In the genomic region with DNA sequence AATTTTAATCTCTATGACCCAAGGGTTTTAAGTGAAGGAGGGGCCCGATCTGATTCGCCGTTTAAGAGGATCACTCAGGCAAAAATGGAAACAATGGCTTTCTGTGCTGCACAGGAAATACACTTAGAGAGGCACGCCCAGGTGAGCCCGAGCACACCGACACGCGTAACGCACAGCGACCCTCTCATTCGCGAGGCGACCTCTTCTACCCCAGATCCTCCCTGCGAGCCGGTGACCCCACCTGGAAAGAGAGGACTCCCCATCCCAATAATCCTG, we compare ENCODE assay signal across 8 cellular contexts. TPM values are rescaled to one million over a fixed set of nuclear protein-coding genes. Genes with fewer than 3 reads are reported as not detected.
DNase-seq lines count a peak whose midpoint lies in the region; ATAC-seq and TF ChIP-seq lines count a peak whose summit lies in the region.

No MANE protein-coding gene starts in this region.

- no peak for TF ChIP-seq POLR2A in thyroid gland (IDR thresholded peaks at IDR 0.05)

- H3K36me3 ChIP-seq in thyroid gland: no peaks in the 10 kb centered on the region
- H3K36me3 ChIP-seq in BE2C: no peaks in the 10 kb centered on the region

- H3K4me1 ChIP-seq in thyroid gland (peaks cover 16 to 21% of the 10 kb centered on the region in 2 donors), BE2C (no peaks in the 10 kb centered on the region)

- H3K9me3 ChIP-seq in thyroid gland (no peaks in the 10 kb centered on the region), BE2C (no peaks in the 10 kb centered on the region)

- 2% methylated on average over 3 to 15 of the region's 15 CpGs for WGBS in thyroid gland, 2 donors

- H3K36me3 Mint-ChIP-seq in immature natural killer cell: no peaks in the 10 kb centered on the region

- H3K4me3 Mint-ChIP-seq in immature natural killer cell: peak overlapping the region; percentile 88 to 98 (median 92)

- DNase-seq in NCI-H345 (lab: John Stamatoyannopoulos, UW) (peak; percentile 50), NCI-H345 treated with DMSO at 0.1 percent for 48 hours (lab: John Stamatoyannopoulos, UW; ENCODE audit: unreplicated experiment) (no peak), immature natural killer cell (peak in 1 of 3 donors; percentile 45), thyroid gland (no peak), BE2C (no peak), GM20000 (ENCODE audit: low spot score) (no peak)

- peak; percentile 1 for ATAC-seq in HG03039 (IDR thresholded peaks at IDR 0.05; ENCODE audit: unreplicated experiment)

- no peaks in the 10 kb centered on the region for H3K27me3 ChIP-seq in thyroid gland
- H3K27me3 ChIP-seq in BE2C: no peaks in the 10 kb centered on the region

- H3K9me3 Mint-ChIP-seq in immature natural killer cell: no peaks in the 10 kb centered on the region

- H3K4me1 Mint-ChIP-seq in immature natural killer cell: peaks cover 33 to 41% of the 10 kb centered on the region in 2 donors

- peaks cover 3 to 18% (median 4%) of the 10 kb centered on the region in 3 donors for H3K27me3 Mint-ChIP-seq in immature natural killer cell (ENCODE audit: low read depth in 3 of 3)

- H3K27ac ChIP-seq in VCaP (peak overlapping the region; percentile 55), thyroid gland (peak overlapping the region; percentile 21 to 88 (median 81))

- no peak for TF ChIP-seq CTCF in VCaP (conservative IDR thresholded peaks at IDR 0.05)
- TF ChIP-seq CTCF in thyroid gland (IDR thresholded peaks at IDR 0.05): no peak
- no peak for TF ChIP-seq CTCF in BE2C (IDR thresholded peaks at IDR 0.05; ENCODE audit: low read depth, low read length)
- no peak for TF ChIP-seq CTCF in GM20000 (IDR thresholded peaks at IDR 0.05; ENCODE audit: extremely low read depth, missing control alignments)

- intact Hi-C loops in thyroid gland (cut with DNase I): no loop called here

- H3K4me3 ChIP-seq in thyroid gland (replicated peaks in 1 of 3): peak overlapping the region in 2 of 3 donors; percentile 32 to 39
- no peak overlapping the region for H3K4me3 ChIP-seq in BE2C (ENCODE audit: low read depth, low read length)

- H3K27ac Mint-ChIP-seq in immature natural killer cell: peak overlapping the region; percentile 90 to 99 (median 98)

RNA-seq across cellular contexts. Expression of gene SH2D3A, which starts 0.2 kb away (rescaled TPM):
- 10 to 100 TPM in 1 of 3 donors, 1 to 10 TPM in 2; 7.4 to 13.6 (median 7.7) TPM for polyA plus RNA-seq in immature natural killer cell
- 10 to 100 TPM; 14.1 to 27.4 (median 20.7) TPM for total RNA-seq in thyroid gland
- 0.36 TPM for polyA plus RNA-seq in BE2C (2012; ENCODE audit: insufficient read depth, insufficient read length, low read depth)

RNA-seq across cellular contexts. Expression of gene VAV1, which starts 5.5 kb away (rescaled TPM):
- 10 to 100 TPM; 19.4 to 44.8 (median 22.8) TPM for polyA plus RNA-seq in immature natural killer cell
- 1 to 10 TPM; 1.7 to 4.3 (median 2.6) TPM for total RNA-seq in thyroid gland
- polyA plus RNA-seq in BE2C (2012; ENCODE audit: insufficient read depth, insufficient read length, low read depth): not detected

RNA-seq across cellular contexts. Expression of gene TRIP10, which starts 27.5 kb away (rescaled TPM):
- polyA plus RNA-seq in immature natural killer cell: 1 to 10 TPM in 1 of 3 donors, under 1 TPM in 1, not detected in 1; 0.86 to 1.5 TPM
- 10 to 100 TPM; 48.9 to 65.8 (median 58.8) TPM for total RNA-seq in thyroid gland
- polyA plus RNA-seq in BE2C (2012; ENCODE audit: insufficient read depth, insufficient read length, low read depth): 24.6 TPM

RNA-seq across cellular contexts. Expression of gene GPR108, which starts 29.6 kb away (rescaled TPM):
- polyA plus RNA-seq in immature natural killer cell: 100 to 1,000 TPM; 127 to 178 (median 160) TPM
- 100 to 1,000 TPM in 3 of 4 donors, 10 to 100 TPM in 1; 87.9 to 152 (median 116) TPM for total RNA-seq in thyroid gland
- polyA plus RNA-seq in BE2C (2012; ENCODE audit: insufficient read depth, insufficient read length, low read depth): 71.0 TPM

RNA-seq across cellular contexts. Expression of gene C3, which starts 46.6 kb away (rescaled TPM):
- under 1 TPM in 2 of 3 donors, not detected in 1; 0.09 to 0.78 TPM for polyA plus RNA-seq in immature natural killer cell
- 100 to 1,000 TPM; 126 to 631 (median 350) TPM for total RNA-seq in thyroid gland
- not detected for polyA plus RNA-seq in BE2C (2012; ENCODE audit: insufficient read depth, insufficient read length, low read depth)
